2 cellular contexts compared by ENCODE assay signal in genomic region chr13:49593876-49594275, GRCh38. TPM values are rescaled to one million over a fixed set of nuclear protein-coding genes. Genes with fewer than 3 reads are reported as not detected.
"Had no signal": no experiment of that assay in that cellular context is flagged by ENCODE, and none has a peak within 500 bp of the region (broad histone marks: within the 10 kb centered on the region; RNA-seq: fewer than 3 reads in every experiment).

No MANE protein-coding gene starts in this region.

RNA-seq across cellular contexts. Expression of gene ARL11, which starts 34.4 kb away (rescaled TPM):
- total RNA-seq: fibroblast of lung, fibroblast of villous mesenchyme had no signal
- polyA plus RNA-seq: fibroblast of lung had no signal
